ENCODE assay signal across 10 cellular contexts in the genomic region with DNA sequence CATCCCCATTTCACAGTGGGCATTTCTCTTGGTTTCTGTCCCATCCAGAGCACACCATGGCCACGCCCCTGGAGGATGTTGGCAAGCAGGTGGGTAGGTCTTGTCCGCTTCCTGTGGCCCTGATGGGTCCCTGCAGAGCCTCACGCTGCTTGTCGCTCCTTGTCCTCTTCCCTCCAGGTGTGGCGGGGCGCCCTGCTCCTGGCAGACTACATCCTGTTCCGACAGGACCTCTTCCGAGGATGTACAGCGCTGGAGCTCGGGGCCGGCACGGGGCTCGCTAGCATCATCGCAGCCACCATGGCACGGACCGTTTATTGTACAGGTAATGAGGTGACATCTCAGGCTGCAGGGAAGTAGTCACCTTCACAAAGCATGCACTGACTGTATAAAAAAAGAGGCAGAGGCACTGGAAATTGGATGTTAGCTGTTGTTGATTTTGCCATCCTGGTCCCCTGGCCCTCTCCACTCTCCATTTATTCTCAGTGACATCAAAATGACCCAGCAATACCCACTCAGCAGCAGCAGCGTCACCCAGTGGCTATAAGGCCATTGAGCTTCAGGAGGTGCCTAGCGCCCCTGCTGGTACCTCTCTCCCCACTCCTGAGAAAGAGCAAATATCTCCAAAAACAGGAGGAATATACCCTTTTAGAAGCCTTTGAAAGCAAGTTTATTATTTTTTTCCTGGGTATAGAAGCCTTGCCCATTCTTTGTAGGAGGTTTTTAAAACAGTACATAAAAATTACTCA. TPM values are rescaled to one million over a fixed set of nuclear protein-coding genes. Genes with fewer than 3 reads are reported as not detected.
DNase-seq lines count a peak whose midpoint lies in the region; ATAC-seq and TF ChIP-seq lines count a peak whose summit lies in the region.
"Had no signal": no experiment of that assay in that cellular context is flagged by ENCODE, and none has a peak within 500 bp of the region (broad histone marks: within the 10 kb centered on the region; RNA-seq: fewer than 3 reads in every experiment).

No MANE protein-coding gene starts in this region.

- BruUV-seq in HCT116 (replicated peaks; lab: Mats Ljungman, UMichigan): no TSS peak

- TF ChIP-seq CTCF in AG09309 (IDR thresholded peaks at IDR 0.05; ENCODE audit: control insufficient read depth, insufficient read depth, low read depth, low read length, missing control alignments): peak; percentile 65
- peak; percentile 79 to 97 (median 85) for TF ChIP-seq CTCF in HCT116 (IDR thresholded peaks at IDR 0.05 in 2 of 3, conservative IDR thresholded peaks at IDR 0.05 in 1 of 3; ENCODE audit: borderline replicate concordance in 1 of 3, insufficient read depth in 1 of 3, low read depth in 2 of 3, low read length in 2 of 3)
- no peak for TF ChIP-seq CTCF in vagina (IDR thresholded peaks at IDR 0.05)

- peak; percentile 42; the same call in 1 of the 2 replicates for TF ChIP-seq RAD21 in HCT116 (IDR thresholded peaks at IDR 0.05; ENCODE audit: low read depth)

- H3K9me3 ChIP-seq in HCT116 (ENCODE audit: control insufficient read depth in 1 of 2, insufficient read depth in 1 of 2, low read depth in 1 of 2, low read length in 2 of 2) (no peaks in the 10 kb centered on the region), vagina (no peaks in the 10 kb centered on the region)

- H4K20me1 ChIP-seq in HCT116 (ENCODE audit: insufficient read depth): no peaks in the 10 kb centered on the region

- ATAC-seq in HCT116 (peak; percentile 89), GM21515 (IDR thresholded peaks at IDR 0.05; ENCODE audit: unreplicated experiment) (no peak)

- 0 out of 2 replicates have a peak, but pooled peaks cover 3% of the 10 kb centered on the region for H3K79me2 ChIP-seq in HCT116 (ENCODE audit: insufficient read depth, low read length)

- intact Hi-C loops in HCT116 (cut with micrococcal nuclease): loop anchor here (1.0 kb wide), 1 partner anchor 63 kb away; no protein-coding TSS in a partner anchor
- intact Hi-C loops in vagina (cut with DNase I): no loop called here

- TF ChIP-seq POLR2A in HCT116 (IDR thresholded peaks at IDR 0.05; ENCODE audit: borderline replicate concordance, extremely low read depth, insufficient read depth, insufficient read length) (no peak), vagina (IDR thresholded peaks at IDR 0.05) (no peak)

- H3K4me3 ChIP-seq in AG09309 (ENCODE audit: control insufficient read depth, low read depth, low read length) (no peak overlapping the region), HCT116 (replicated peaks in 1 of 2; ENCODE audit: low read depth in 1 of 2, low read length in 2 of 2) (no peak overlapping the region), vagina (no peak overlapping the region)

- CTCF ChIA-PET in HCT116 (lab: Charles Lee): interaction anchor here (0.8 to 1.3 kb wide), 4 partner anchors 9 to 62 kb away, joined by 3 to 4 read pairs (median 3); partner anchors contain the start of gene ABAT

- no peak overlapping the region for H3K4me2 ChIP-seq in HCT116 (ENCODE audit: low read length)

- POLR2A ChIA-PET in HCT116 (lab: Charles Lee): interaction anchor here (0.6 kb wide), 1 partner anchor 392 kb away, joined by 3 read pairs; no protein-coding TSS in a partner anchor

- H3K27ac ChIP-seq in HCT116 (ENCODE audit: low read depth, low read length) (no peak overlapping the region), vagina (no peak overlapping the region)
- H3K27ac ChIP-seq: epithelial cell of prostate had no signal

- H3K4me1 ChIP-seq in HCT116 (ENCODE audit: control insufficient read depth in 1 of 2, insufficient read depth in 2 of 2, low read length in 2 of 2) (no peaks in the 10 kb centered on the region), vagina (no peaks in the 10 kb centered on the region)

- H3K9me2 ChIP-seq in HCT116 (ENCODE audit: insufficient read depth): no peaks in the 10 kb centered on the region

- DNase-seq in AG09309 (ENCODE audit: low read depth) (no peak), HCT116 (ENCODE audit: low read depth, low spot score) (no peak), astrocyte of the hippocampus (ENCODE audit: low read depth, low spot score) (peak; percentile 50), islet precursor cell (peak; percentile 76), vagina (ENCODE audit: extremely low spot score in 2 of 2) (no peak), epidermal melanocyte (ENCODE audit: insufficient read length, low spot score) (no peak), NCI-H2196 (lab: John Stamatoyannopoulos, UW; ENCODE audit: unreplicated experiment) (no peak)
- DNase-seq: activated T-cell treated with anti-CD3 and anti-CD28 coated beads for 4 hours had no signal

- RAD21 ChIA-PET in HCT116 (lab: Charles Lee; ENCODE audit: low non-redundant PET in 1 of 2, low total read pairs in 2 of 2, uncharacterized antibody in 2 of 2, unreplicated experiment in 2 of 2): no interaction called here

- no peak overlapping the region for H2AFZ ChIP-seq in HCT116 (ENCODE audit: low read depth, low read length, poor library complexity, severe bottlenecking)

- H3K36me3 ChIP-seq in HCT116 (ENCODE audit: control insufficient read depth in 1 of 2, insufficient read depth in 2 of 2, low read length in 2 of 2) (peaks cover 25 to 33% of the 10 kb centered on the region in 2 experiments; a peak in 3 of 4 replicates), vagina (peaks cover 0 to 87% of the 10 kb centered on the region in 2 donors)

- no peak overlapping the region for H3K9ac ChIP-seq in HCT116 (ENCODE audit: low read length)

- H3K27me3 ChIP-seq in HCT116 (ENCODE audit: insufficient read depth, low read length): no peaks in the 10 kb centered on the region
- no peaks in the 10 kb centered on the region for H3K27me3 ChIP-seq in vagina

TF ChIP-seq in HCT116, 20 proteins besides CTCF, POLR2A, EP300 and RAD21 (continues in another document):
- TF ChIP-seq CBX3 (IDR thresholded peaks at IDR 0.05; ENCODE audit: low read depth): no peak
- TF ChIP-seq EZH2phosphoT487 (IDR thresholded peaks at IDR 0.05; ENCODE audit: borderline replicate concordance): no peak
- TF ChIP-seq CEBPB (IDR thresholded peaks at IDR 0.05; ENCODE audit: low read depth): no peak
- no peak for TF ChIP-seq EZH2 (IDR thresholded peaks at IDR 0.05)
- TF ChIP-seq SIN3A (IDR thresholded peaks at IDR 0.05; ENCODE audit: low read depth): no peak
- TF ChIP-seq ZFX (IDR thresholded peaks at IDR 0.05): no peak
- TF ChIP-seq POLR2AphosphoS5 (IDR thresholded peaks at IDR 0.05; ENCODE audit: low read depth, low read length): no peak
- TF ChIP-seq, protein P1, sequence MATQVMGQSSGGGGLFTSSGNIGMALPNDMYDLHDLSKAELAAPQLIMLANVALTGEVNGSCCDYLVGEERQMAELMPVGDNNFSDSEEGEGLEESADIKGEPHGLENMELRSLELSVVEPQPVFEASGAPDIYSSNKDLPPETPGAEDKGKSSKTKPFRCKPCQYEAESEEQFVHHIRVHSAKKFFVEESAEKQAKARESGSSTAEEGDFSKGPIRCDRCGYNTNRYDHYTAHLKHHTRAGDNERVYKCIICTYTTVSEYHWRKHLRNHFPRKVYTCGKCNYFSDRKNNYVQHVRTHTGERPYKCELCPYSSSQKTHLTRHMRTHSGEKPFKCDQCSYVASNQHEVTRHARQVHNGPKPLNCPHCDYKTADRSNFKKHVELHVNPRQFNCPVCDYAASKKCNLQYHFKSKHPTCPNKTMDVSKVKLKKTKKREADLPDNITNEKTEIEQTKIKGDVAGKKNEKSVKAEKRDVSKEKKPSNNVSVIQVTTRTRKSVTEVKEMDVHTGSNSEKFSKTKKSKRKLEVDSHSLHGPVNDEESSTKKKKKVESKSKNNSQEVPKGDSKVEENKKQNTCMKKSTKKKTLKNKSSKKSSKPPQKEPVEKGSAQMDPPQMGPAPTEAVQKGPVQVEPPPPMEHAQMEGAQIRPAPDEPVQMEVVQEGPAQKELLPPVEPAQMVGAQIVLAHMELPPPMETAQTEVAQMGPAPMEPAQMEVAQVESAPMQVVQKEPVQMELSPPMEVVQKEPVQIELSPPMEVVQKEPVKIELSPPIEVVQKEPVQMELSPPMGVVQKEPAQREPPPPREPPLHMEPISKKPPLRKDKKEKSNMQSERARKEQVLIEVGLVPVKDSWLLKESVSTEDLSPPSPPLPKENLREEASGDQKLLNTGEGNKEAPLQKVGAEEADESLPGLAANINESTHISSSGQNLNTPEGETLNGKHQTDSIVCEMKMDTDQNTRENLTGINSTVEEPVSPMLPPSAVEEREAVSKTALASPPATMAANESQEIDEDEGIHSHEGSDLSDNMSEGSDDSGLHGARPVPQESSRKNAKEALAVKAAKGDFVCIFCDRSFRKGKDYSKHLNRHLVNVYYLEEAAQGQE (IDR thresholded peaks at IDR 0.05; ENCODE audit: low read depth): no peak
- TF ChIP-seq SP1 (IDR thresholded peaks at IDR 0.05; ENCODE audit: low read depth): no peak
- no peak for TF ChIP-seq YY1 (IDR thresholded peaks at IDR 0.05; ENCODE audit: extremely low read depth, insufficient replicate concordance, low read depth, low read length)
- no peak for TF ChIP-seq ZBTB33 (IDR thresholded peaks at IDR 0.05; ENCODE audit: extremely low read depth, insufficient replicate concordance, low read length)
- no peak for TF ChIP-seq FOSL1 (IDR thresholded peaks at IDR 0.05; ENCODE audit: low read depth)
- TF ChIP-seq ZNF274 (IDR thresholded peaks at IDR 0.05; ENCODE audit: low read depth, low read length): no peak
- TF ChIP-seq TCF7L2 (IDR thresholded peaks at IDR 0.05; ENCODE audit: borderline replicate concordance, extremely low read depth, insufficient read depth, insufficient read length): no peak
- no peak for TF ChIP-seq ELF1 (IDR thresholded peaks at IDR 0.05; ENCODE audit: borderline replicate concordance, low read depth)

RNA-seq across cellular contexts. Expression of gene METTL22, which starts 13.7 kb away (rescaled TPM):
- total RNA-seq in HCT116 (2021; ENCODE audit: unreplicated experiment): 33.3 TPM
- polyA plus RNA-seq in HCT116 (2012): 24.9 and 27.6 TPM in 2 replicates
- total RNA-seq in vagina: 40.0 TPM

RNA-seq across cellular contexts. Expression of gene ABAT, which starts 39.3 kb away (rescaled TPM):
- total RNA-seq in HCT116 (2021; ENCODE audit: unreplicated experiment) (4.7 TPM), vagina (3.9 TPM)
- polyA plus RNA-seq in HCT116 (2012): 1.5 and 2.1 TPM in 2 replicates

RNA-seq across cellular contexts. Expression of gene TMEM114, which starts 44.9 kb away (rescaled TPM):
- total RNA-seq in HCT116 (2021; ENCODE audit: unreplicated experiment) (not detected), vagina (not detected)
- not detected in 2 replicates for polyA plus RNA-seq in HCT116 (2012)

Comparison
In these comparisons a context has a peak if more than half of its experiments do, and no peak if none do; other contexts are left out.
1. DNase-seq: peak in astrocyte of the hippocampus (single experiment) and islet precursor cell (single experiment); none in AG09309 (single experiment), HCT116 (single experiment), vagina (0 of 2), epidermal melanocyte (single experiment) and NCI-H2196 (single experiment).
2. CTCF ChIP-seq: peak in AG09309 (single experiment) and HCT116 (3 of 3); none in vagina (0 of 3).